ENCODE assay signal across 8 cellular contexts in the genomic region with DNA sequence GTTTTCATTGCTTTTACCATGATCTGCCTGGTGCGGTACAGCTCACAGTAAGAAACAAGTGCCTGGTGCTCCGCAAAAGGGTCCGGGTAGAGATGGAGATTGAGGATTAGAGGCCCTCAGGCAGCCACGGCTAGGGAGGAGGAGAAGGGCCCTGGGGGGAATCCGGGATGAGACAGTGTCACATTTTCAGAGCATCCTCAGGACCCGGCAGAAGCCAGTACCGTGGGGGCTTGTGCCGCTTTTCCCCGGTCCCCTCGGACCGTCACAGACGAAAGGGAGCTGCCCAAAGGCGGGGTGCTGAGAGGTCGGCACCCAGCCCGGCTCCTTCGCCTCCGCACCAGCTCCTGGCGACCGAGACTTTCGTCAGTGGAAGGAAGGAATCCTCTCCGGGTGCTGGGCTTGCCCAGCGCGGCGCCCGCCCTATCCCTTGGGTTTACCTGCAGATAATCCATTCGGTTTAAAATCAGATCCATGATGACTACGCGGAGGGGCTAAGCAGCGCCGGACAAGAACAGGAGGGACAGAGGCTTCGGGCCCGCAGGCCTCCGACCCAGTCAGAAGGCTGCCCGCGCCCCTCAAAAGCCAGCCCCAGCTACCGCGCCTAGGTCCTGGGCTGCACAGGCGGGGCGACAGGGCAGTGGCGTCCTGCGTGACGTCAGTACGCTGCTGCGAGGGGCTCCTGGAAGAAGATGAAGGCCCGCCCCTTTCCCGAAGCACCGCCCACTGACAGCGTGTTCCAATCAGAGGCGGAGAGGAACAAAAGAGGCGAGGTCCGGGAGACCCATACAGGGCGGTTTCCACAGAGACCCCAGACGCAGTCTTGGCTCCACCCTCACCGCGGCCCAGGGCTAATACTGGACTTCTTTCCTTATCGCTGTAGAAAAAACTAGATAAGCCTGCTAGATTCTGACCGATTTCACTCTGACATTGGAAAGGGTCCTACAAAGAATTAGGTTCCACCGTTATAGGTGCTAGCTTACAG. TPM values are rescaled to one million over a fixed set of nuclear protein-coding genes. Genes with fewer than 3 reads are reported as not detected.
DNase-seq lines count a peak whose midpoint lies in the region; ATAC-seq, FAIRE-seq and TF ChIP-seq lines count a peak whose summit lies in the region.

A gene with protein sequence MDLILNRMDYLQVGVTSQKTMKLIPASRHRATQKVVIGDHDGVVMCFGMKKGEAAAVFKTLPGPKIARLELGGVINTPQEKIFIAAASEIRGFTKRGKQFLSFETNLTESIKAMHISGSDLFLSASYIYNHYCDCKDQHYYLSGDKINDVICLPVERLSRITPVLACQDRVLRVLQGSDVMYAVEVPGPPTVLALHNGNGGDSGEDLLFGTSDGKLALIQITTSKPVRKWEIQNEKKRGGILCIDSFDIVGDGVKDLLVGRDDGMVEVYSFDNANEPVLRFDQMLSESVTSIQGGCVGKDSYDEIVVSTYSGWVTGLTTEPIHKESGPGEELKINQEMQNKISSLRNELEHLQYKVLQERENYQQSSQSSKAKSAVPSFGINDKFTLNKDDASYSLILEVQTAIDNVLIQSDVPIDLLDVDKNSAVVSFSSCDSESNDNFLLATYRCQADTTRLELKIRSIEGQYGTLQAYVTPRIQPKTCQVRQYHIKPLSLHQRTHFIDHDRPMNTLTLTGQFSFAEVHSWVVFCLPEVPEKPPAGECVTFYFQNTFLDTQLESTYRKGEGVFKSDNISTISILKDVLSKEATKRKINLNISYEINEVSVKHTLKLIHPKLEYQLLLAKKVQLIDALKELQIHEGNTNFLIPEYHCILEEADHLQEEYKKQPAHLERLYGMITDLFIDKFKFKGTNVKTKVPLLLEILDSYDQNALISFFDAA (minus strand): TSS at position 634 of the 982 bp plus-strand sequence. CDS start 161 bp downstream, at position 473.

- H3K27me3 Mint-ChIP-seq in activated T-cell treated with anti-CD3 and anti-CD28 coated beads, Interleukin-2, amount 50 U/mL, for 72 hours (ENCODE audit: low read depth) = peaks cover 15% of the 10 kb centered on the region

- H2AFZ ChIP-seq in KMS-11 (ENCODE audit: low read depth) = peak within 1 kb of the TSS; percentile 87

- H3K4me2 ChIP-seq in KMS-11 = peak within 1 kb of the TSS; percentile 84

- no peaks in the 10 kb centered on the region for H3K36me3 ChIP-seq in KMS-11 (ENCODE audit: insufficient read depth)
- peaks cover 6% of the 10 kb centered on the region for H3K36me3 ChIP-seq in muscle layer of colon (ENCODE audit: insufficient read depth, low read length)

- no peaks in the 10 kb centered on the region for H4K20me1 ChIP-seq in KMS-11 (ENCODE audit: insufficient read depth)

- H3K36me3 Mint-ChIP-seq in activated T-cell treated with anti-CD3 and anti-CD28 coated beads, Interleukin-2, amount 50 U/mL, for 72 hours (ENCODE audit: insufficient read depth in 2 of 2) = peaks cover 4 to 18% of the 10 kb centered on the region in 2 donors

- peak; percentile 88 for FAIRE-seq in RCC 7860 (lab: Jason Lieb, UNC)

- no peaks in the 10 kb centered on the region for H3K27me3 ChIP-seq in KMS-11 (ENCODE audit: insufficient read depth, low read depth)
- no peaks in the 10 kb centered on the region for H3K27me3 ChIP-seq in muscle layer of colon (ENCODE audit: control insufficient read depth in 1 of 2, insufficient read depth in 2 of 2, low read length in 2 of 2)

- H3K4me3 Mint-ChIP-seq in activated T-cell treated with anti-CD3 and anti-CD28 coated beads, Interleukin-2, amount 50 U/mL, for 72 hours = peak within 1 kb of the TSS; percentile 86 to 98

- H3K9me3 ChIP-seq in muscle layer of colon (ENCODE audit: low read length) = no peaks in the 10 kb centered on the region

- H3K4me1 Mint-ChIP-seq in activated T-cell treated with anti-CD3 and anti-CD28 coated beads, Interleukin-2, amount 50 U/mL, for 72 hours (ENCODE audit: low read depth) = peaks cover 25% of the 10 kb centered on the region

- peak within 1 kb of the TSS; percentile 74 for H3K27ac Mint-ChIP-seq in activated T-cell treated with anti-CD3 and anti-CD28 coated beads, Interleukin-2, amount 50 U/mL, for 72 hours

- H3K9me3 Mint-ChIP-seq in activated T-cell treated with anti-CD3 and anti-CD28 coated beads, Interleukin-2, amount 50 U/mL, for 72 hours = peaks cover 0 to 2% of the 10 kb centered on the region in 2 donors

- no peaks in the 10 kb centered on the region for H3K79me2 ChIP-seq in KMS-11 (ENCODE audit: insufficient read depth, low read depth)

- peak; percentile 87 for DNase-seq in DMS53 treated with DMSO at 0.1 percent for 48 hours (lab: John Stamatoyannopoulos, UW; ENCODE audit: unreplicated experiment)
- peak; percentile 86 for DNase-seq in RCC 7860 (ENCODE audit: low spot score)
- DNase-seq in activated T-cell treated with anti-CD3 and anti-CD28 coated beads, Interleukin-2, amount 50 U/mL, for 72 hours = peak; percentile 96 to 98
- DNase-seq in stimulated activated CD8-positive, alpha-beta memory T cell treated with anti-CD3 and anti-CD28 coated beads, Interleukin-7, amount 100 ng/mL, for 24 hours (ENCODE audit: low read depth) = peak; percentile 97

- no peak for TF ChIP-seq CTCF in KMS-11 (conservative IDR thresholded peaks at IDR 0.05; ENCODE audit: low read depth, low read length)

- H3K4me1 ChIP-seq in KMS-11 (ENCODE audit: low read depth, poor library complexity, severe bottlenecking) (peaks cover 52% of the 10 kb centered on the region), muscle layer of colon (ENCODE audit: insufficient read depth, low read length) (peaks cover 7% of the 10 kb centered on the region)

- H3K9ac ChIP-seq in KMS-11 (peak within 1 kb of the TSS; percentile 56; the same call in 1 of the 2 replicates), muscle layer of colon (ENCODE audit: low read length) (peak within 1 kb of the TSS; percentile 75)

- peak; percentile 100 for ATAC-seq in GM21737 (IDR thresholded peaks at IDR 0.05; ENCODE audit: unreplicated experiment)
- peak; percentile 98 to 99 for ATAC-seq in activated T-cell treated with anti-CD3 and anti-CD28 coated beads, Interleukin-2, amount 50 U/mL, for 72 hours (replicated peaks in 1 of 2)
- ATAC-seq in esophagus mucosa = peak; percentile 100

- H3K4me3 ChIP-seq in KMS-11 (IDR thresholded peaks at IDR 0.05; ENCODE audit: insufficient read depth, low read depth, low read length) (peak within 1 kb of the TSS; percentile 43), muscle layer of colon (ENCODE audit: low read depth in 1 of 2, low read length in 2 of 2) (peak within 1 kb of the TSS; percentile 57 to 84)

- H3K27ac ChIP-seq in KMS-11 (peak within 1 kb of the TSS; percentile 34; the same call in 1 of the 2 replicates), muscle layer of colon (ENCODE audit: low read depth, low read length) (peak within 1 kb of the TSS; percentile 89)

RNA-seq across cellular contexts. Expression of the gene that starts here (rescaled TPM):
- 10 to 100 TPM; 13.6 to 14.0 TPM for total RNA-seq in activated T-cell treated with anti-CD3 and anti-CD28 coated beads, Interleukin-2, amount 50 U/mL, for 72 hours
- total RNA-seq in esophagus mucosa = 8.6 TPM

Comparison
In these comparisons a context has a peak if more than half of its experiments do, and no peak if none do; other contexts are left out.
1. Peak in every context shown above with its lines: DNase-seq, ATAC-seq, H3K4me3 ChIP-seq and H3K27ac ChIP-seq.